18 cellular contexts compared by ENCODE assay signal in the genomic region with DNA sequence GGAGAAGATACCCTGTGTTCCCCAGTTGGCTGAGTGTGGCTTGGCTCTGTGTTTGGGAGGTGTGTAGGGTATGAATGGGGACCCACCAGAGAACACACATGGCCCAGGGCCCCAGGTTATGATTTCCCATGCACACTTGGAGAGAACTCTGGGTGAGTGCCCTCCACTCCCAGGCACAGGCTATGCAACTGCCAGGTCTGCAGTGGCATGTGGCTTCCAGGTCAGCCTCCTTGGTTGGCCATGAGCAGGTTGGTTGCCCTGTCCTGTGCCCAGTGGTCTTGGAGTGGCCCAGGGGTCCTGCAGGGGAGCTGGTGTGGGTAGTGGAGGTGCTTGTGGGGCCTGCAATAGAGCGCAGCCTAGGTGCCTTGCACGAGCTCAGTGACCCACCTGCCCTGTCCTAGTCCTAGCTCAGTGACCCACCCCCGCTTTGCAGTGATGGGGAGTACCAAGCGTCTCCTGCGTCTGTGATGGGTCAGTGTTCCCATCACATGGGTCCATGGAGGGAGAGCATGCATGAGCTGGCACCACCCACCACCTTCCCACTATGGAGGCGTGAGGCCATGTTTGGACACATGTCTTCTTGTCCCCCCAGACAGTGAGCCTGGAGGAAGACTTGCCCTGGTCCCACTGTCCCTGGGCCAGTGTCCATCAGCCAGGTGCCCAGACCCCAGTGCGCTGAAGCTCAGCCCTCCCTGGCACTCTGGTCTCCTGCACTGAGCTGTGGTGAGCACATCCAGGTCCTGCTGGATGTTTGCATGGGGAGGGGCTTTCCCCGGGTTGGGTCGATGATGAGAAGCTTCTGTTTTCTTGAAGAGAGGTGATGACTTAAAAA.
DNase-seq lines count a peak whose midpoint lies in the region; ATAC-seq and TF ChIP-seq lines count a peak whose summit lies in the region.
"Had no signal": no experiment of that assay in that cellular context is flagged by ENCODE, and none has a peak within 500 bp of the region (broad histone marks: within the 10 kb centered on the region; RNA-seq: fewer than 3 reads in every experiment).

No MANE protein-coding gene starts in this region.

- H3K36me3 Mint-ChIP-seq in WTC11 (peaks cover 56% of the 10 kb centered on the region), neural progenitor cell (peaks cover 2% of the 10 kb centered on the region)

- H2AFZ ChIP-seq in osteoblast (ENCODE audit: low read length), result no peak overlapping the region
- H2AFZ ChIP-seq in GM23248, result no peak overlapping the region
- H2AFZ ChIP-seq in neural progenitor cell (replicated peaks), result no peak overlapping the region

- peaks cover 9% of the 10 kb centered on the region for H3K27me3 Mint-ChIP-seq in WTC11 (ENCODE audit: low read depth)
- H3K27me3 Mint-ChIP-seq in neural progenitor cell (ENCODE audit: insufficient read depth, low read depth), result peaks cover 14% of the 10 kb centered on the region

- no peak overlapping the region for H3K4me3 Mint-ChIP-seq in WTC11
- H3K4me3 Mint-ChIP-seq in neural progenitor cell, result no peak overlapping the region
- H3K4me3 Mint-ChIP-seq: nephron; T-helper 2 cell treated with Interferon-gamma antibody and Interleukin-4, amounts not matched to agents 5 μg/mL and 100 μg/mL, for 36 hours had no signal

- H3K4me2 ChIP-seq in osteoblast (ENCODE audit: insufficient read depth, low read length) (no peak overlapping the region), GM23248 (ENCODE audit: unreplicated experiment) (no peak overlapping the region), neural progenitor cell (no peak overlapping the region)

- H3K27ac ChIP-seq in left ventricle myocardium inferior (replicated peaks) (no peak overlapping the region), osteoblast (ENCODE audit: low read depth, low read length) (no peak overlapping the region), GM23248 (no peak overlapping the region), neural progenitor cell (no peak overlapping the region)
- H3K27ac ChIP-seq: breast epithelium had no signal

- H4K20me1 ChIP-seq in osteoblast (ENCODE audit: insufficient read depth, low read length) (no peaks in the 10 kb centered on the region), GM23248 (ENCODE audit: insufficient read depth) (no peaks in the 10 kb centered on the region), neural progenitor cell (ENCODE audit: low read depth) (no peaks in the 10 kb centered on the region)

- H3K4me1 Mint-ChIP-seq in WTC11 (no peaks in the 10 kb centered on the region), neural progenitor cell (no peaks in the 10 kb centered on the region)
- H3K4me1 Mint-ChIP-seq: nephron had no signal

- H3K79me2 ChIP-seq in osteoblast (ENCODE audit: insufficient read depth, low read length) (no peaks in the 10 kb centered on the region), GM23248 (ENCODE audit: insufficient read depth) (no peaks in the 10 kb centered on the region), neural progenitor cell (ENCODE audit: low read depth) (no peaks in the 10 kb centered on the region)

- POLR2A ChIA-PET in GM10248 (lab: Yijun Ruan, JAX), result no interaction called here
- POLR2A ChIA-PET in WTC11 (lab: Charles Lee), result no interaction called here

- peaks cover 65% of the 10 kb centered on the region for H3K9me3 Mint-ChIP-seq in WTC11
- H3K9me3 Mint-ChIP-seq in neural progenitor cell, result peaks cover 38% of the 10 kb centered on the region

- in situ Hi-C loops in GM23248 (cut with MboI), result no loop called here

- intact Hi-C loops in left ventricle myocardium inferior (cut with micrococcal nuclease), result no loop called here

- H3K9ac ChIP-seq in GM23248, result no peak overlapping the region
- H3K9ac ChIP-seq in neural progenitor cell, result no peak overlapping the region

- WGBS in GM23248 (ENCODE audit: low coverage in 1 of 2, low lambda C conversion rate in 2 of 2, missing lambda C conversion rate in 2 of 2), 2 experiments, result 47 to 54% methylated on average over 9 of the region's 9 CpGs

- DNase-seq in GM10248 (ENCODE audit: extremely low spot score), result peak; percentile 5
- DNase-seq in WTC11 (ENCODE audit: low spot score), result peak; percentile 3
- DNase-seq in left ventricle myocardium inferior, result peak; percentile 6
- DNase-seq in osteoblast (ENCODE audit: insufficient read length, low spot score, missing footprints), result peak; percentile 36
- DNase-seq in GM23248, result no peak
- no peak for DNase-seq in neural progenitor cell (ENCODE audit: low spot score)
- DNase-seq in SK-N-DZ (ENCODE audit: low spot score), result no peak
- DNase-seq: activated CD4-positive, alpha-beta T cell treated with anti-CD3 and anti-CD28 coated beads for 48 hours; DMS153; effector CD8-positive, alpha-beta T cell; NCI-H146; NCI-H2227 treated with DMSO at 0.1 percent for 48 hours; SHP77; stimulated activated CD4-positive, alpha-beta T cell treated with anti-CD3 and anti-CD28 coated beads, Interleukin-4, amount 100 ng/mL, for 1 hour had no signal

- H3K27ac Mint-ChIP-seq in WTC11, result no peak overlapping the region
- no peak overlapping the region for H3K27ac Mint-ChIP-seq in neural progenitor cell
- H3K27ac Mint-ChIP-seq: nephron; T-helper 2 cell treated with Interferon-gamma antibody and Interleukin-4, amounts not matched to agents 5 μg/mL and 100 μg/mL, for 36 hours had no signal

- no peaks in the 10 kb centered on the region for H3K9me2 ChIP-seq in GM23248 (ENCODE audit: insufficient read depth)

- H3K27me3 ChIP-seq in left ventricle myocardium inferior (ENCODE audit: low read depth) (no peaks in the 10 kb centered on the region), osteoblast (ENCODE audit: insufficient read depth, low read length) (no peaks in the 10 kb centered on the region), GM23248 (replicated peaks; ENCODE audit: insufficient read depth) (no peaks in the 10 kb centered on the region), neural progenitor cell (no peaks in the 10 kb centered on the region)
- H3K27me3 ChIP-seq: breast epithelium had no signal

- TF ChIP-seq CTCF in GM10248 (IDR thresholded peaks at IDR 0.05; ENCODE audit: control extremely low read depth, extremely low read depth, low read depth, missing control alignments), result no peak
- no peak for TF ChIP-seq CTCF in WTC11 (IDR thresholded peaks at IDR 0.05)
- no peak for TF ChIP-seq CTCF in left ventricle myocardium inferior (IDR thresholded peaks at IDR 0.05; ENCODE audit: borderline replicate concordance)
- TF ChIP-seq CTCF in osteoblast (IDR thresholded peaks at IDR 0.05; ENCODE audit: extremely low read depth, low read depth, low read length), result no peak
- no peak for TF ChIP-seq CTCF in neural progenitor cell (IDR thresholded peaks at IDR 0.05)

- H3K9me3 ChIP-seq in left ventricle myocardium inferior (replicated peaks) (peaks cover 75% of the 10 kb centered on the region), osteoblast (ENCODE audit: low read depth, low read length) (no peaks in the 10 kb centered on the region), GM23248 (ENCODE audit: low read depth) (no peaks in the 10 kb centered on the region), neural progenitor cell (ENCODE audit: low read depth) (no peaks in the 10 kb centered on the region)

- no peaks in the 10 kb centered on the region for H3K36me3 ChIP-seq in left ventricle myocardium inferior
- no peaks in the 10 kb centered on the region for H3K36me3 ChIP-seq in osteoblast (ENCODE audit: insufficient read depth, low read length)
- no peaks in the 10 kb centered on the region for H3K36me3 ChIP-seq in GM23248 (ENCODE audit: low read depth)
- H3K36me3 ChIP-seq in neural progenitor cell, result no peaks in the 10 kb centered on the region
- H3K36me3 ChIP-seq: breast epithelium had no signal

- CTCF ChIA-PET in GM10248 (lab: Yijun Ruan, JAX), result no interaction called here
- CTCF ChIA-PET in WTC11 (lab: Charles Lee), result no interaction called here

- H3K4me3 ChIP-seq in left ventricle myocardium inferior (no peak overlapping the region), osteoblast (ENCODE audit: insufficient read depth, low read length) (no peak overlapping the region), GM23248 (no peak overlapping the region), neural progenitor cell (no peak overlapping the region)
- H3K4me3 ChIP-seq: breast epithelium had no signal

- H3K4me1 ChIP-seq in left ventricle myocardium inferior (no peaks in the 10 kb centered on the region), osteoblast (ENCODE audit: insufficient read depth, low read length) (no peaks in the 10 kb centered on the region), GM23248 (ENCODE audit: insufficient read depth) (no peaks in the 10 kb centered on the region), neural progenitor cell (no peaks in the 10 kb centered on the region)
- H3K4me1 ChIP-seq: breast epithelium had no signal

- ATAC-seq in WTC11, result no peak
- no peak for ATAC-seq in GM21825 (IDR thresholded peaks at IDR 0.05; ENCODE audit: unreplicated experiment)

- no peaks in the 10 kb centered on the region for H3F3A ChIP-seq in GM23248 (ENCODE audit: insufficient read depth)
- no peaks in the 10 kb centered on the region for H3F3A ChIP-seq in neural progenitor cell (ENCODE audit: low read depth)

TF ChIP-seq in WTC11, 78 proteins besides CTCF, POLR2A, EP300 and RAD21:
- TF ChIP-seq, protein P1, sequence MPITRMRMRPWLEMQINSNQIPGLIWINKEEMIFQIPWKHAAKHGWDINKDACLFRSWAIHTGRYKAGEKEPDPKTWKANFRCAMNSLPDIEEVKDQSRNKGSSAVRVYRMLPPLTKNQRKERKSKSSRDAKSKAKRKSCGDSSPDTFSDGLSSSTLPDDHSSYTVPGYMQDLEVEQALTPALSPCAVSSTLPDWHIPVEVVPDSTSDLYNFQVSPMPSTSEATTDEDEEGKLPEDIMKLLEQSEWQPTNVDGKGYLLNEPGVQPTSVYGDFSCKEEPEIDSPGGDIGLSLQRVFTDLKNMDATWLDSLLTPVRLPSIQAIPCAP (CRISPR knock-in tag; IDR thresholded peaks at IDR 0.05), result no peak
- no peak for TF ChIP-seq NFATC4 (CRISPR knock-in tag; IDR thresholded peaks at IDR 0.05)

Comparison
In these comparisons a context has a peak if more than half of its experiments do, and no peak if none do; other contexts are left out.
1. DNase-seq: peak in GM10248 (single experiment), WTC11 (single experiment), left ventricle myocardium inferior (single experiment) and osteoblast (single experiment); none in GM23248 (single experiment), neural progenitor cell (single experiment) and SK-N-DZ (single experiment).